1 cellular context compared by ENCODE assay signal in genomic region chr16:81453091-81453728, GRCh38.
TF ChIP-seq lines count a peak whose summit lies in the region.

No MANE protein-coding gene starts in this region.

TF ChIP-seq in HepG2, 621 proteins besides CTCF, POLR2A, EP300 and RAD21 (continued from another document):
- TF ChIP-seq, protein P1, sequence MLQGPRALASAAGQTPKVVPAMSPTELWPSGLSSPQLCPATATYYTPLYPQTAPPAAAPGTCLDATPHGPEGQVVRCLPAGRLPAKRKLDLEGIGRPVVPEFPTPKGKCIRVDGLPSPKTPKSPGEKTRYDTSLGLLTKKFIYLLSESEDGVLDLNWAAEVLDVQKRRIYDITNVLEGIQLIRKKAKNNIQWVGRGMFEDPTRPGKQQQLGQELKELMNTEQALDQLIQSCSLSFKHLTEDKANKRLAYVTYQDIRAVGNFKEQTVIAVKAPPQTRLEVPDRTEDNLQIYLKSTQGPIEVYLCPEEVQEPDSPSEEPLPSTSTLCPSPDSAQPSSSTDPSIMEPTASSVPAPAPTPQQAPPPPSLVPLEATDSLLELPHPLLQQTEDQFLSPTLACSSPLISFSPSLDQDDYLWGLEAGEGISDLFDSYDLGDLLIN (CRISPR knock-in tag; IDR thresholded peaks at IDR 0.05; ENCODE audit: borderline replicate concordance), result 0 out of 2 replicates have a peak, but pooled peaks have one; percentile 23
- no peak for TF ChIP-seq RFXAP (CRISPR knock-in tag; IDR thresholded peaks at IDR 0.05; ENCODE audit: borderline replicate concordance)
- TF ChIP-seq TEAD3 (CRISPR knock-in tag; optimal IDR thresholded peaks at IDR 0.05; ENCODE audit: borderline replicate concordance), result peak; percentile 33
- no peak for TF ChIP-seq DZIP1 (CRISPR knock-in tag; IDR thresholded peaks at IDR 0.05)
- TF ChIP-seq FOXJ3 (CRISPR knock-in tag; IDR thresholded peaks at IDR 0.05; ENCODE audit: borderline replicate concordance), result no peak
- TF ChIP-seq ZNF550 (CRISPR knock-in tag; IDR thresholded peaks at IDR 0.05; ENCODE audit: borderline replicate concordance), result no peak
- TF ChIP-seq MYC (CRISPR knock-in tag; IDR thresholded peaks at IDR 0.05; ENCODE audit: borderline replicate concordance), result no peak
- no peak for TF ChIP-seq ZNF510 (CRISPR knock-in tag; IDR thresholded peaks at IDR 0.05; ENCODE audit: low read depth)
- TF ChIP-seq PLRG1 (conservative IDR thresholded peaks at IDR 0.05), result no peak
- TF ChIP-seq FLYWCH1 (CRISPR knock-in tag; IDR thresholded peaks at IDR 0.05), result no peak
- no peak for TF ChIP-seq PHF8 (CRISPR knock-in tag; IDR thresholded peaks at IDR 0.05)
- no peak for TF ChIP-seq ZNF713 (CRISPR knock-in tag; IDR thresholded peaks at IDR 0.05)
- TF ChIP-seq ZNF280D (CRISPR knock-in tag; IDR thresholded peaks at IDR 0.05), result no peak
- TF ChIP-seq SSRP1 (CRISPR knock-in tag; IDR thresholded peaks at IDR 0.05), result no peak
- no peak for TF ChIP-seq MTF2 (CRISPR knock-in tag; IDR thresholded peaks at IDR 0.05; ENCODE audit: borderline replicate concordance)
- TF ChIP-seq MED13 (CRISPR knock-in tag; IDR thresholded peaks at IDR 0.05), result no peak
- no peak for TF ChIP-seq ERF (CRISPR knock-in tag; IDR thresholded peaks at IDR 0.05)
- TF ChIP-seq ZSCAN12 (CRISPR knock-in tag; IDR thresholded peaks at IDR 0.05), result no peak
- TF ChIP-seq CSRNP2 (CRISPR knock-in tag; conservative IDR thresholded peaks at IDR 0.05; ENCODE audit: low read depth), result no peak
- peak; percentile 56; the same call in 1 of the 2 replicates for TF ChIP-seq HNF1B (CRISPR knock-in tag; IDR thresholded peaks at IDR 0.05)
- no peak for TF ChIP-seq ZNF768 (CRISPR knock-in tag; IDR thresholded peaks at IDR 0.05)
- TF ChIP-seq ZC3H13 (CRISPR knock-in tag; IDR thresholded peaks at IDR 0.05), result no peak; the same call in 1 of the 2 replicates
- TF ChIP-seq NR2F6 (IDR thresholded peaks at IDR 0.05), result no peak
- no peak for TF ChIP-seq NR2F6 (CRISPR knock-in tag; IDR thresholded peaks at IDR 0.05)
- TF ChIP-seq ARID4A (CRISPR knock-in tag; IDR thresholded peaks at IDR 0.05; ENCODE audit: borderline replicate concordance), result peak; percentile 57
- no peak for TF ChIP-seq BRCA1 (CRISPR knock-in tag; IDR thresholded peaks at IDR 0.05)
- no peak for TF ChIP-seq NFIC (IDR thresholded peaks at IDR 0.05; ENCODE audit: low read length)
- TF ChIP-seq LCORL (IDR thresholded peaks at IDR 0.05), result no peak
- no peak for TF ChIP-seq LCORL (CRISPR knock-in tag; IDR thresholded peaks at IDR 0.05)
- no peak for TF ChIP-seq ASH2L (IDR thresholded peaks at IDR 0.05; ENCODE audit: insufficient read length, low read depth, low read length)
- TF ChIP-seq EED (CRISPR knock-in tag; IDR thresholded peaks at IDR 0.05), result no peak
- TF ChIP-seq ZNF891 (CRISPR knock-in tag; IDR thresholded peaks at IDR 0.05), result no peak
- TF ChIP-seq ZNF136 (CRISPR knock-in tag; IDR thresholded peaks at IDR 0.05; ENCODE audit: low read depth), result no peak
- TF ChIP-seq PCBP1 (IDR thresholded peaks at IDR 0.05; ENCODE audit: borderline replicate concordance, low read depth, low read length), result no peak
- no peak for TF ChIP-seq FIP1L1 (IDR thresholded peaks at IDR 0.05; ENCODE audit: borderline replicate concordance, insufficient read depth, low read depth, low read length)
- 0 out of 2 replicates have a peak, but pooled peaks have one; percentile 13 for TF ChIP-seq MED1 (CRISPR knock-in tag; IDR thresholded peaks at IDR 0.05)
- no peak for TF ChIP-seq CBFB (CRISPR knock-in tag; IDR thresholded peaks at IDR 0.05)
- TF ChIP-seq RFX3 (CRISPR knock-in tag; IDR thresholded peaks at IDR 0.05), result no peak
- TF ChIP-seq CREB3 (CRISPR knock-in tag; IDR thresholded peaks at IDR 0.05), result no peak
- no peak for TF ChIP-seq TBL1XR1 (IDR thresholded peaks at IDR 0.05; ENCODE audit: borderline replicate concordance, low read length, partially characterized antibody)
- TF ChIP-seq SALL2 (CRISPR knock-in tag; IDR thresholded peaks at IDR 0.05), result no peak
- no peak for TF ChIP-seq ZNF225 (CRISPR knock-in tag; IDR thresholded peaks at IDR 0.05)
- no peak for TF ChIP-seq KLF15 (CRISPR knock-in tag; IDR thresholded peaks at IDR 0.05; ENCODE audit: borderline replicate concordance)
- no peak for TF ChIP-seq ARHGAP35 (CRISPR knock-in tag; IDR thresholded peaks at IDR 0.05; ENCODE audit: borderline replicate concordance)
- TF ChIP-seq ZKSCAN1 (IDR thresholded peaks at IDR 0.05; ENCODE audit: low read length), result no peak
- TF ChIP-seq KDM5A (IDR thresholded peaks at IDR 0.05; ENCODE audit: borderline replicate concordance, low read length), result no peak
- peak; percentile 32; the same call in 1 of the 2 replicates for TF ChIP-seq FOXK1 (CRISPR knock-in tag; IDR thresholded peaks at IDR 0.05; ENCODE audit: borderline replicate concordance, low read depth)
- TF ChIP-seq YY1 (IDR thresholded peaks at IDR 0.05; ENCODE audit: insufficient read depth, insufficient replicate concordance, low read depth, low read length), result no peak
- no peak for TF ChIP-seq ZNF383 (CRISPR knock-in tag; IDR thresholded peaks at IDR 0.05; ENCODE audit: borderline replicate concordance)
- TF ChIP-seq MTA3 (CRISPR knock-in tag; IDR thresholded peaks at IDR 0.05), result no peak
- TF ChIP-seq NONO (IDR thresholded peaks at IDR 0.05), result no peak
- TF ChIP-seq NONO (CRISPR knock-in tag; conservative IDR thresholded peaks at IDR 0.05), result no peak
- no peak for TF ChIP-seq SRY (CRISPR knock-in tag; IDR thresholded peaks at IDR 0.05)
- 0 out of 2 replicates have a peak, but pooled peaks have one; percentile 5 for TF ChIP-seq ZNF629 (CRISPR knock-in tag; conservative IDR thresholded peaks at IDR 0.05)
- no peak for TF ChIP-seq XBP1 (CRISPR knock-in tag; IDR thresholded peaks at IDR 0.05)
